7 cellular contexts compared by ENCODE assay signal in the genomic region with DNA sequence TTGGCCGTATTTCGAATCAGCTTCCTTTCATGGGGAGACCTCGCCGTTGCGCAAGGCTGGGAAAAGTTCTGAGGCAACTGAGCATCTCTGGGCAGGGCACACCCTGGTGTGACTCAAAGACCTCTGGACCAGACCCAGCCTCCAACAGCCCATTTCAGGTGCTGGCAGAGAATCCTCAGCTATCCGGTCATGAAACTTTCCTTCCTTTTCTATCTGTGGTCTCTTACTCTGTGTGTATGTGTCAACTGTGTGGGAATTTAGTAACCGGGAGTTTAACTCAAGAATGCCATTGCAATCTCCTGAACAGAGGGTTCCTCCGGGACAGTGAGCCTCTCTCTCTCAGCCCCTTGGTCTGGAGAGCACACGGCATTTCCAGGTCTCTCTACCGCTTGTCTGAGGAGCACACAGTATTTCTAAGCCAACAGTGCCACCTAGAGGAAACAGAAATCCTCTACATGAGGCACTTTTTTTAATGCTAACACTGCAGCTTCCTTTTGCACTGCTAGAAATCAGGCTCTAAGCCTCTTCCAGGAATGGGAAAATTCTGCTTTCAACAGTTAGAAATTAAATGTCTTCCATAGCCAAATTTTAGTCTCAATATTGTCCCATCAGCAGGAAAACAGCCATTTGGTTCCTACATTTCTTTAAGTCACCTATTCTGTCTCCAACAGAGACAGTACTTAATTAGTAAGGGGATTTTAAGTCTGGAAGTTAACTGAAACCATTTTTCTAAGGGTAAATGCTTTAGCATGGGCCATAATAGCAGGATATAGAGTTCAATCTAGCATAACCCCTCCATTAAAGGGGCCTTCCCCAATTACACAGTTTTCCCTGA. TPM values are rescaled to one million over a fixed set of nuclear protein-coding genes. Genes with fewer than 3 reads are reported as not detected.
A peak's percentile ranks its signal among the peaks of the same experiment; 100 is the strongest.
DNase-seq lines count a peak whose midpoint lies in the region; ATAC-seq and TF ChIP-seq lines count a peak whose summit lies in the region.

No MANE protein-coding gene starts in this region.

- WGBS in adrenal gland, 4 donors = 23 to 48% (median 38%) methylated on average over 9 to 10 of the region's 10 CpGs
- WGBS in heart right ventricle, 2 donors = 55 to 63% methylated on average over 10 of the region's 10 CpGs

- H3K9me3 Mint-ChIP-seq in progenitor cell of endocrine pancreas (ENCODE audit: low read depth) = peaks cover 24% of the 10 kb centered on the region

- H3K9me3 ChIP-seq in adrenal gland (replicated peaks in 1 of 3) (peaks cover 0 to 6% (median 0%) of the 10 kb centered on the region in 3 donors), heart right ventricle (peaks cover 0 to 46% (median 21%) of the 10 kb centered on the region in 11 donors)

- H3K4me3 Mint-ChIP-seq in progenitor cell of endocrine pancreas (ENCODE audit: low read depth) = no peak overlapping the region

- H3K4me3 ChIP-seq in adrenal gland (peak overlapping the region in 1 of 4 donors; percentile 28), heart right ventricle (no peak overlapping the region)

- H3K27me3 Mint-ChIP-seq in progenitor cell of endocrine pancreas = no peaks in the 10 kb centered on the region

- peak; percentile 57 to 92 (median 85) for TF ChIP-seq CTCF in adrenal gland (IDR thresholded peaks at IDR 0.05)
- TF ChIP-seq CTCF in heart right ventricle (IDR thresholded peaks at IDR 0.05) = peak; percentile 48 to 80 (median 71)
- TF ChIP-seq CTCF in progenitor cell of endocrine pancreas (IDR thresholded peaks at IDR 0.05; ENCODE audit: unreplicated experiment) = peak; percentile 89

- peak; percentile 80 for ATAC-seq in HG02884 (IDR thresholded peaks at IDR 0.05; ENCODE audit: unreplicated experiment)
- peak; percentile 85 to 92 (median 91) for ATAC-seq in heart right ventricle

- H3K27me3 ChIP-seq in adrenal gland (no peaks in the 10 kb centered on the region), heart right ventricle (no peaks in the 10 kb centered on the region)

- intact Hi-C loops in adrenal gland (cut with DNase I) (no loop called here), heart right ventricle (cut with DNase I) (loop anchor here in 7 of 10 donors (1.0 to 10.0 kb wide), 7 partner anchors 36 to 606 kb away; no protein-coding TSS in a partner anchor)

- DNase-seq in GM04503 (ENCODE audit: low read depth) (peak; percentile 81), NCI-H524 treated with DMSO at 0.1 percent for 48 hours (lab: John Stamatoyannopoulos, UW) (peak; percentile 13), adrenal gland (peak; percentile 66 to 89 (median 80)), heart right ventricle (peak in 1 of 2 donors; percentile 43), progenitor cell of endocrine pancreas (ENCODE audit: low spot score, unreplicated experiment) (peak; percentile 17)
- no peak for DNase-seq in stimulated activated CD4-positive, alpha-beta T cell treated with anti-CD3 and anti-CD28 coated beads, Interleukin-2, amount 100 ng/mL, for 48 hours

- H3K27ac Mint-ChIP-seq in progenitor cell of endocrine pancreas = no peak overlapping the region

- H3K36me3 ChIP-seq in adrenal gland (replicated peaks in 1 of 2) = no peaks in the 10 kb centered on the region
- H3K36me3 ChIP-seq in heart right ventricle = peaks cover 0 to 14% (median 0%) of the 10 kb centered on the region in 9 donors

- peaks cover 5% of the 10 kb centered on the region for H3K4me1 Mint-ChIP-seq in progenitor cell of endocrine pancreas (ENCODE audit: low read depth)

- H3K4me1 ChIP-seq in adrenal gland (replicated peaks in 1 of 2) (peaks cover 25 to 27% of the 10 kb centered on the region in 2 donors), heart right ventricle (peaks cover 0 to 29% (median 7%) of the 10 kb centered on the region in 9 donors)

- TF ChIP-seq POLR2A in adrenal gland (IDR thresholded peaks at IDR 0.05) = no peak

- H3K27ac ChIP-seq in adrenal gland (peak overlapping the region in 4 of 5 donors; percentile 63 to 73 (median 68)), heart right ventricle (peak overlapping the region in 1 of 10 donors; percentile 51)

- peaks cover 11% of the 10 kb centered on the region for H3K36me3 Mint-ChIP-seq in progenitor cell of endocrine pancreas (ENCODE audit: insufficient read depth)

RNA-seq across cellular contexts. Expression of a gene that starts 32.7 kb away (rescaled TPM):
- total RNA-seq in adrenal gland = 10 to 100 TPM in 1 of 8 donors, 1 to 10 TPM in 7; 1.6 to 11.2 (median 6.0) TPM
- polyA plus RNA-seq in adrenal gland = 1 to 10 TPM; 4.7 to 8.8 (median 8.4) TPM
- 1,000 to 10,000 TPM; 1,787 to 3,094 (median 2,650) TPM for total RNA-seq in heart right ventricle
- polyA plus RNA-seq in heart right ventricle = 100 to 1,000 TPM; 764 to 848 TPM
- total RNA-seq in progenitor cell of endocrine pancreas = 0.55 and 0.62 TPM in 2 replicates

Comparison
In these comparisons a context has a peak if more than half of its experiments do, and no peak if none do; other contexts are left out.
1. DNase-seq: peak in GM04503 (single experiment), NCI-H524 treated with DMSO at 0.1 percent for 48 hours (single experiment), adrenal gland (7 of 7) and progenitor cell of endocrine pancreas (single experiment); none in stimulated activated CD4-positive, alpha-beta T cell treated with anti-CD3 and anti-CD28 coated beads, Interleukin-2, amount 100 ng/mL, for 48 hours (0 of 2).
2. RNA of a gene that starts 32.7 kb away (total RNA-seq): 1,787 to 3,094 TPM in heart right ventricle; 1.6 to 11.2 TPM in adrenal gland and 0.55 to 0.62 TPM in progenitor cell of endocrine pancreas; every median in the first group is over 100 times any median in the second.
3. intact Hi-C loops: an anchor here in heart right ventricle (1.0 to 10.0 kb wide); none called in adrenal gland.
4. Peak in every context shown above with its lines, with median percentiles within 50 percentile points of each other: CTCF ChIP-seq.